ENCODE assay signal across 8 cellular contexts in the genomic region with DNA sequence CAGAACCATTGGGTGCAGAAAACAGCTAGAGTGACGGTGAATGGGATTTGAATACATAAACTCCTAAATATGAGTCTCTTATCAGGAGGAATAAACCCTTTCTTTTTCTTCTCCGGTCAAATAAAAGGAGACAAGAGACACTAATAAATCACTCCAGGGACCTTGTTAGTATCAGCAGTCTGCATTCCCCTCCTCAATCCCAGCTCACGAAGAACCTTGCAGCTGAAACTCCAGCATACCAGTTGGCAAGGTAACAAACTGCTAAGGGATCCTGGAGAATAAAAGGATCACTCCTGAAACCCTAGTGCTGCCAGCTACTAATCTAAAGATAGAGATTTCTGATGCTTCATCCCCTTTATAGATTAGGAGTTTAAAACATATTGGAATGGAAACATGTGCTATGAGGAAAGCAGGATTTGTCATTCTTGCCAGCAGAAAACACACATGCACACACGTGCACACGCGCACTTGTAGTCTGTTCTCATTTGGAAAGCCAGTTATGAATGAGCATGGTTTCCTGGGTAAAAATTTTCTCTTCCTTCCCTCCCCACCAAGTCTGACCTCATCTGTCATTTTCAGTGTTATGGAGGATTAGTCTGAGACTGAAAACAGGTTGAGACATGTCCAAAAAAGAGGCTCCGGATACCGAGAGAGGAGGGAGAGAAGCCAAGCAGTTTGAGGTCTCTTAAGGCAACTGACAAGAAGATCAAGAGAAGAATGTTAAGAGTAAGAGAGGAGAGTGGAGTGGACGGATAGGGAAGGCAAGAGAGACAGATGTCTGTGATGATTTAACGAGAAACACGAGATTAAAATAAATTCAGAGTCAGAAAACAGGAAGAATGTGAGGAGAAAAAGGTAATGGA. TPM values are rescaled to one million over a fixed set of nuclear protein-coding genes. Genes with fewer than 3 reads are reported as not detected.
A peak's percentile ranks its signal among the peaks of the same experiment; 100 is the strongest.
DNase-seq lines count a peak whose midpoint lies in the region; ATAC-seq lines count a peak whose summit lies in the region.

No MANE protein-coding gene starts in this region.

- peaks cover 52% of the 10 kb centered on the region for H3K4me1 Mint-ChIP-seq in T-helper 17 cell

- DNase-seq in GF-D8 (lab: John Stamatoyannopoulos, UW) (peak; percentile 11), T-helper 17 cell (no peak), fibroblast of peridontal ligament (ENCODE audit: extremely low read depth) (peak; percentile 54), pons (ENCODE audit: low spot score) (no peak), AG08395 (ENCODE audit: low spot score) (no peak), ACHN (no peak)

- in situ Hi-C loops in ACHN (cut with HindIII; ENCODE audit: low pct_ligation_motif_present, low pct_unique_long_range_greater_than_20kb, low sequenced_read_pairs): no loop called here

- no peaks in the 10 kb centered on the region for H3K27me3 Mint-ChIP-seq in T-helper 17 cell

- peak overlapping the region; percentile 83 for H3K4me3 Mint-ChIP-seq in T-helper 17 cell

- peaks cover 1% of the 10 kb centered on the region for H3K36me3 Mint-ChIP-seq in T-helper 17 cell (ENCODE audit: low read depth)

- ATAC-seq in GM19452 (IDR thresholded peaks at IDR 0.05; ENCODE audit: unreplicated experiment) (peak; percentile 62), HG03432 (IDR thresholded peaks at IDR 0.05; ENCODE audit: unreplicated experiment) (peak; percentile 80), T-helper 17 cell (peak; percentile 64)

- peak overlapping the region; percentile 95 for H3K27ac Mint-ChIP-seq in T-helper 17 cell

- no peaks in the 10 kb centered on the region for H3K9me3 ChIP-seq in T-helper 17 cell (ENCODE audit: control insufficient read depth, low read length, poor library complexity, severe bottlenecking)

RNA-seq across cellular contexts. Expression of a gene that starts 10.9 kb away (rescaled TPM):
- total RNA-seq in T-helper 17 cell: 100 to 1,000 TPM; 123 to 145 TPM

Comparison
In these comparisons a context has a peak if more than half of its experiments do, and no peak if none do; other contexts are left out.
1. DNase-seq: peak in GF-D8 (single experiment) and fibroblast of peridontal ligament (single experiment); none in T-helper 17 cell (0 of 3), pons (single experiment), AG08395 (single experiment) and ACHN (single experiment).
2. Peak in every context shown above with its lines, with median percentiles within 50 percentile points of each other: ATAC-seq.